25 cellular contexts compared by ENCODE assay signal in the genomic region with DNA sequence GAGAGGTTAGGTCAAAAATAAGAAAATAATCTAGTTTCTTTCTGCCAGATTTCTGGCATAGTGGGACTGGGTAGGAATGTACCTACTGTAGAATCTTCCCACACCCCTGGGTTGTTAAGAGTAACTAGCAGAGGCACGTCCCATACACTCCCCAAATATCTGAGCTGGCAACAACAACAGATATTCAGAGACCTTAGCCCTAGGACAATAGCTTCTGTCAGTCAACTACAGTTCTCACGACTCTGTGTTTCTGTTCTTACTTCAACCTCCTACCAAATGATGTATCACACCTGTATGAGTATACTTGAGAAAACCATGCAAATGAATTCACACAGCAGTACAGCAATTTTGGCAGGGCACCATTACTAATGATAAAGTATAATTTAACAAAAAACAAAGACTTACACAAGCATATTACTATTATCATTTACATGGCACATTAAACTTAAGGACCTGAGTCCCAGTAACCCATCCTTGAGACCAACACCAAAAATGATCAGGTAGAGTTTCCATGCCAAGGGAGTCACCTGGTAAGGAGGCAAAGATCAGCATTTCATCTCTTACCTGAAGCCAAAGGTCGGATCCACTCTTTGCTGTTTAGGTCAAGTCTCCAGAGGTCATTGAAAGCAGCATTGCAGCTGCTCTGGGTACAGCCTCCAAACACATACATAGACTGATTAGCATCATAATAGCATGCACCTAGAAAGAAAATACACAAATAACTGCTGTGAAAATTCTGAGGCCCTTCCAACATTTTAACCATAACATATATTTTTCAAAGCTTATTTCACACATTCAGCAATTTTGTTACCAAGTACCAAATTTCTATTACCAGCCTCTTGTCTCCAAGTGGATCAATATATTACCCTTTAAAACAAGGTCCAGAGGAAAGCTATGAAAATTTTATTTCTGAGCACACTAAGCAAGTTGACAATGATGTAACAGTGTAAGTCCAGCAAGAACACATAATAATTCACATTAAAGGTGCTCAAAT. TPM values are rescaled to one million over a fixed set of nuclear protein-coding genes. Genes with fewer than 3 reads are reported as not detected.
DNase-seq lines count a peak whose midpoint lies in the region; ATAC-seq and TF ChIP-seq lines count a peak whose summit lies in the region.
"Had no signal": no experiment of that assay in that cellular context is flagged by ENCODE, and none has a peak within 500 bp of the region (broad histone marks: within the 10 kb centered on the region; RNA-seq: fewer than 3 reads in every experiment).

No MANE protein-coding gene starts in this region.

- H3K36me3 Mint-ChIP-seq in endothelial cell (ENCODE audit: low read depth, unreplicated experiment) = peaks cover 5% of the 10 kb centered on the region
- peaks cover 59% of the 10 kb centered on the region for H3K36me3 Mint-ChIP-seq in nephron progenitor cell (ENCODE audit: low read depth)

- DNase-seq in left ventricle myocardium superior = no peak
- DNase-seq in heart left ventricle = no peak
- no peak for DNase-seq in endothelial cell (ENCODE audit: low spot score)
- DNase-seq in nephron progenitor cell = no peak
- DNase-seq in upper lobe of left lung = no peak
- no peak for DNase-seq in SJCRH30
- DNase-seq: activated CD4-positive, alpha-beta T cell treated with anti-CD3 and anti-CD28 coated beads for 4 hours; cortex of kidney; foreskin fibroblast; hippocampal formation; islet precursor cell; MM.1S; NCI-H1436 treated with DMSO at 0.1 percent for 48 hours; NCI-H2171 treated with DMSO at 0.1 percent for 48 hours; NCI-H526; stimulated activated CD8-positive, alpha-beta memory T cell treated with anti-CD3 and anti-CD28 coated beads, Interleukin-4, amount 100 ng/mL, for 48 hours; substantia nigra had no signal

- peak overlapping the region; percentile 11 for H3K27ac Mint-ChIP-seq in endothelial cell (ENCODE audit: unreplicated experiment)
- H3K27ac Mint-ChIP-seq in nephron progenitor cell = peak overlapping the region; percentile 64
- H3K27ac Mint-ChIP-seq: activated T-helper 1 cell treated with anti-CD3 and anti-CD28 coated beads, Interleukin-12 subunit alpha, Interleukin-12 subunit beta, Interleukin-2, Interleukin-4 antibody, amounts not matched to agents 30 ng/mL and 10 ng/mL and 1 ng/mL, durations not matched to agents 14 hours and 24 hours and 36 hours; GM23338; nephron; progenitor cell of endocrine pancreas had no signal

- H3K27me3 ChIP-seq in heart left ventricle = no peaks in the 10 kb centered on the region
- H3K27me3 ChIP-seq in upper lobe of left lung = no peaks in the 10 kb centered on the region
- H3K27me3 ChIP-seq in SJCRH30 = no peaks in the 10 kb centered on the region

- H3K4me1 ChIP-seq in heart left ventricle (peaks cover 0 to 34% (median 19%) of the 10 kb centered on the region in 12 donors), upper lobe of left lung (peaks cover 0 to 21% (median 10%) of the 10 kb centered on the region in 4 donors), SJCRH30 (no peaks in the 10 kb centered on the region)

- H3K4me3 ChIP-seq in heart left ventricle (no peak overlapping the region), upper lobe of left lung (no peak overlapping the region), SJCRH30 (no peak overlapping the region)
- H3K4me3 ChIP-seq: GM23338 had no signal

- TF ChIP-seq EP300 in upper lobe of left lung (IDR thresholded peaks at IDR 0.05) = no peak

- TF ChIP-seq POLR2A in heart left ventricle (IDR thresholded peaks at IDR 0.05) (no peak), upper lobe of left lung (IDR thresholded peaks at IDR 0.05) (no peak)

- no peaks in the 10 kb centered on the region for H3K9me3 Mint-ChIP-seq in endothelial cell (ENCODE audit: unreplicated experiment)
- H3K9me3 Mint-ChIP-seq in nephron progenitor cell = no peaks in the 10 kb centered on the region
- H3K9me3 Mint-ChIP-seq: activated T-helper 1 cell treated with anti-CD3 and anti-CD28 coated beads, Interleukin-12 subunit alpha, Interleukin-12 subunit beta, Interleukin-2, Interleukin-4 antibody, amounts not matched to agents 30 ng/mL and 10 ng/mL and 1 ng/mL, durations not matched to agents 14 hours and 24 hours and 36 hours; brain; GM23338; nephron had no signal

- H3K4me1 Mint-ChIP-seq in endothelial cell (ENCODE audit: unreplicated experiment) (peaks cover 6% of the 10 kb centered on the region), nephron progenitor cell (no peaks in the 10 kb centered on the region)
- H3K4me1 Mint-ChIP-seq: nephron had no signal

- H3K27ac ChIP-seq in heart left ventricle = peak overlapping the region in 3 of 12 donors; percentile 6 to 54 (median 12)
- H3K27ac ChIP-seq in upper lobe of left lung = peak overlapping the region; percentile 8 to 36 (median 19)
- H3K27ac ChIP-seq in SJCRH30 = no peak overlapping the region

- ATAC-seq in left ventricle myocardium superior (peak; percentile 17), heart left ventricle (no peak), upper lobe of left lung (ENCODE audit: low FRiP score in 2 of 2) (no peak), GM19463 (IDR thresholded peaks at IDR 0.05; ENCODE audit: unreplicated experiment) (no peak), GM21576 (IDR thresholded peaks at IDR 0.05; ENCODE audit: unreplicated experiment) (no peak)
- ATAC-seq: GM23338, Right ventricle myocardium inferior had no signal

- H3K4me3 Mint-ChIP-seq in endothelial cell (ENCODE audit: unreplicated experiment) (no peak overlapping the region), nephron progenitor cell (no peak overlapping the region)
- H3K4me3 Mint-ChIP-seq: activated T-helper 1 cell treated with anti-CD3 and anti-CD28 coated beads, Interleukin-12 subunit alpha, Interleukin-12 subunit beta, Interleukin-2, Interleukin-4 antibody, amounts not matched to agents 30 ng/mL and 10 ng/mL and 1 ng/mL, durations not matched to agents 14 hours and 24 hours and 36 hours; brain; GM23338; nephron had no signal

- intact Hi-C loops in left ventricle myocardium superior (cut with micrococcal nuclease) (no loop called here), heart left ventricle (cut with DNase I) (no loop called here)

- 64 to 67% (median 64%) methylated on average over 3 of the region's 3 CpGs for WGBS in heart left ventricle, 4 donors
- WGBS in upper lobe of left lung, 2 donors = 95 to 96% methylated on average over 3 of the region's 3 CpGs

- TF ChIP-seq CTCF in heart left ventricle (IDR thresholded peaks at IDR 0.05) (no peak), endothelial cell (IDR thresholded peaks at IDR 0.05; ENCODE audit: unreplicated experiment) (no peak), nephron progenitor cell (IDR thresholded peaks at IDR 0.05) (no peak), upper lobe of left lung (IDR thresholded peaks at IDR 0.05) (no peak)

- H3K27me3 Mint-ChIP-seq in endothelial cell (ENCODE audit: unreplicated experiment) = peaks cover 2% of the 10 kb centered on the region
- H3K27me3 Mint-ChIP-seq in nephron progenitor cell (ENCODE audit: low read depth, poor library complexity) = no peaks in the 10 kb centered on the region
- H3K27me3 Mint-ChIP-seq: progenitor cell of endocrine pancreas had no signal

- H3K36me3 ChIP-seq in heart left ventricle = peaks cover 0 to 49% (median 27%) of the 10 kb centered on the region in 9 donors
- H3K36me3 ChIP-seq in upper lobe of left lung = peaks cover 0 to 8% (median 2%) of the 10 kb centered on the region in 4 donors
- peaks cover 26% of the 10 kb centered on the region for H3K36me3 ChIP-seq in SJCRH30

- no peaks in the 10 kb centered on the region for H3K9me3 ChIP-seq in heart left ventricle
- no peaks in the 10 kb centered on the region for H3K9me3 ChIP-seq in upper lobe of left lung
- no peaks in the 10 kb centered on the region for H3K9me3 ChIP-seq in SJCRH30 (replicated peaks)

RNA-seq across cellular contexts. Expression of gene CPLANE2, which starts 57.5 kb away (rescaled TPM):
- total RNA-seq in left ventricle myocardium superior (9.7 TPM), heart left ventricle (1 to 10 TPM; 3.6 to 9.9 (median 5.7) TPM), endothelial cell (ENCODE audit: unreplicated experiment) (3.6 TPM), upper lobe of left lung (10 to 100 TPM in 2 of 6 donors, 1 to 10 TPM in 4; 3.0 to 11.6 (median 8.0) TPM)
- 1 to 10 TPM; 5.7 to 6.2 TPM for polyA plus RNA-seq in heart left ventricle
- total RNA-seq in SJCRH30 (2014; rRNA removed; shearing (Covaris generic)) = 1.3 and 1.9 TPM in 2 replicates

RNA-seq across cellular contexts. Expression of gene FBXO42, which starts 57.8 kb away (rescaled TPM):
- total RNA-seq in left ventricle myocardium superior (23.1 TPM), heart left ventricle (10 to 100 TPM; 15.4 to 44.4 (median 22.9) TPM), endothelial cell (ENCODE audit: unreplicated experiment) (17.2 TPM), upper lobe of left lung (10 to 100 TPM; 20.8 to 41.9 (median 24.0) TPM)
- 10 to 100 TPM; 11.0 to 18.8 TPM for polyA plus RNA-seq in heart left ventricle
- 21.3 and 26.5 TPM in 2 replicates for total RNA-seq in SJCRH30 (2014; rRNA removed; shearing (Covaris generic))
